ENCODE assay signal across 31 cellular contexts in genomic region chr5:116848974-116849586, GRCh38.
DNase-seq lines count a peak whose midpoint lies in the region; ATAC-seq, FAIRE-seq and TF ChIP-seq lines count a peak whose summit lies in the region.
"Had no signal": no experiment of that assay in that cellular context is flagged by ENCODE, and none has a peak within 500 bp of the region (broad histone marks: within the 10 kb centered on the region; RNA-seq: fewer than 3 reads in every experiment).

No MANE protein-coding gene starts in this region.

- no peaks in the 10 kb centered on the region for H3K79me2 ChIP-seq in HepG2 (ENCODE audit: insufficient read depth, low read length)

- FAIRE-seq in HepG2 (lab: Jason Lieb, UNC) = peak; percentile 81
- FAIRE-seq: TTC549 had no signal

- peak; percentile 88 for ATAC-seq in HepG2
- ATAC-seq in right lobe of liver = no peak
- ATAC-seq: esophagus mucosa; GM23338; left ventricle myocardium superior; naive thymus-derived CD8-positive, alpha-beta T cell; stimulated activated effector memory CD8-positive, alpha-beta T cell treated with anti-CD3 and anti-CD28 coated beads, Interleukin-12 subunit alpha, Interleukin-12 subunit beta, amount 100 ng/mL, for 72 hours had no signal

- CTCF ChIA-PET in HepG2 (lab: Yijun Ruan, JAX; ENCODE audit: low intra/inter-chr PET ratio, low total read pairs) = no interaction called here

- WGBS in HepG2 (ENCODE audit: low lambda C conversion rate) = 59% methylated on average over 3 of the region's 3 CpGs
- 58% methylated on average over 3 of the region's 3 CpGs for WGBS in right lobe of liver (ENCODE audit: insufficient coverage, low coverage, low lambda C conversion rate, missing lambda C conversion rate)

- POLR2A ChIA-PET in HepG2 (lab: Yijun Ruan, JAX) = no interaction called here

- no peak overlapping the region for H3K27ac ChIP-seq in HepG2 (ENCODE audit: extremely low read length, insufficient read depth, low read length)
- no peak overlapping the region for H3K27ac ChIP-seq in right lobe of liver
- H3K27ac ChIP-seq: colonic mucosa, spleen, suprapubic skin had no signal

- H3K4me2 ChIP-seq in HepG2 (ENCODE audit: low read depth, low read length) = no peak overlapping the region; the same call in 1 of the 2 replicates
- H3K4me2 ChIP-seq: GM23338 had no signal

- H3K4me1 ChIP-seq in HepG2 (ENCODE audit: insufficient read depth, low read length) (peaks cover 44% of the 10 kb centered on the region), right lobe of liver (no peaks in the 10 kb centered on the region)
- H3K4me1 ChIP-seq: BE2C, colonic mucosa, suprapubic skin had no signal

- TF ChIP-seq RAD21 in HepG2 (CRISPR knock-in tag; IDR thresholded peaks at IDR 0.05) = no peak

- no peaks in the 10 kb centered on the region for H3K27me3 ChIP-seq in HepG2 (ENCODE audit: control insufficient read depth in 1 of 2, insufficient read depth in 2 of 2, low read length in 2 of 2)
- no peaks in the 10 kb centered on the region for H3K27me3 ChIP-seq in right lobe of liver
- H3K27me3 ChIP-seq: BE2C, spleen, suprapubic skin had no signal

- H2AFZ ChIP-seq in HepG2 (ENCODE audit: low read length) = no peak overlapping the region
- H2AFZ ChIP-seq: GM23338 had no signal

- no peaks in the 10 kb centered on the region for H3K36me3 ChIP-seq in HepG2 (replicated peaks in 1 of 2; ENCODE audit: control insufficient read depth in 1 of 2, insufficient read depth in 2 of 2, low read length in 2 of 2)
- H3K36me3 ChIP-seq in right lobe of liver = no peaks in the 10 kb centered on the region
- H3K36me3 ChIP-seq: BE2C, colonic mucosa, spleen, suprapubic skin had no signal

- intact Hi-C loops in HepG2 (cut with micrococcal nuclease; ENCODE audit: unreplicated experiment) = no loop called here
- intact Hi-C loops in right lobe of liver (cut with DNase I) = no loop called here

- TF ChIP-seq POLR2A in HepG2 (IDR thresholded peaks at IDR 0.05; ENCODE audit: insufficient read depth in 1 of 2, low read depth in 2 of 2, low read length in 2 of 2) (no peak), right lobe of liver (IDR thresholded peaks at IDR 0.05) (no peak), NB4 (IDR thresholded peaks at IDR 0.05; ENCODE audit: extremely low read depth, insufficient read length) (no peak)

- in situ Hi-C loops in HepG2 (cut with HindIII; ENCODE audit: extremely low pct_ligation_motif_present, low pct_unique_long_range_greater_than_20kb) = no loop called here

- no peak overlapping the region for H3K4me3 ChIP-seq in HepG2 (replicated peaks in 1 of 3; ENCODE audit: insufficient read depth in 1 of 3, low read depth in 2 of 3, low read length in 3 of 3)
- no peak overlapping the region for H3K4me3 ChIP-seq in right lobe of liver
- no peak overlapping the region for H3K4me3 ChIP-seq in NB4 (ENCODE audit: low read depth, low read length)
- no peak overlapping the region for H3K4me3 ChIP-seq in choroid plexus epithelial cell (ENCODE audit: low read depth, low read length)
- H3K4me3 ChIP-seq: colonic mucosa, GM23338, spleen, suprapubic skin had no signal

- H3K9ac ChIP-seq in HepG2 (ENCODE audit: insufficient read depth, low read depth, low read length) = no peak overlapping the region

- TF ChIP-seq CTCF in HepG2 (CRISPR knock-in tag; IDR thresholded peaks at IDR 0.05) (no peak), right lobe of liver (IDR thresholded peaks at IDR 0.05) (no peak), NB4 (IDR thresholded peaks at IDR 0.05; ENCODE audit: low read depth, low read length) (no peak), choroid plexus epithelial cell (conservative IDR thresholded peaks at IDR 0.05; ENCODE audit: low read depth, low read length) (no peak)

- TF ChIP-seq EP300 in HepG2 (IDR thresholded peaks at IDR 0.05; ENCODE audit: low read depth in 2 of 2, low read length in 2 of 2) (peak in 1 of 2 experiments; percentile 68; a peak in 1 of 4 replicates), HepG2 (CRISPR knock-in tag; IDR thresholded peaks at IDR 0.05; ENCODE audit: borderline replicate concordance) (no peak)

- DNase-seq in HepG2 (ENCODE audit: low spot score) = peak; percentile 72
- no peak for DNase-seq in right lobe of liver
- peak; percentile 13 for DNase-seq in NB4 (ENCODE audit: low read depth)
- DNase-seq in choroid plexus epithelial cell (ENCODE audit: low read depth) = peak; percentile 17
- no peak for DNase-seq in activated CD4-positive, alpha-beta T cell treated with anti-CD3 and anti-CD28 coated beads for 48 hours
- no peak for DNase-seq in NCI-H1092 (lab: John Stamatoyannopoulos, UW)
- DNase-seq in RKO (ENCODE audit: low spot score) = no peak
- DNase-seq in midbrain (lab: John Stamatoyannopoulos, UW) = no peak
- DNase-seq: activated CD8-positive, alpha-beta memory T cell treated with anti-CD3 and anti-CD28 coated beads for 24 hours; activated gamma-delta T cell treated with Interleukin-2 at 50 U/mL for 16 hours; activated T-cell treated with anti-CD3 and anti-CD28 coated beads, Interleukin-2, amount 50 U/mL, for 1 hour; BE2C; colonic mucosa; DMS79 treated with DMSO at 0.1 percent for 48 hours; effector memory CD4-positive, alpha-beta T cell; foreskin melanocyte; immature natural killer cell; IMR-90; left ventricle myocardium superior; naive thymus-derived CD8-positive, alpha-beta T cell; NCI-H1105 treated with DMSO at 0.1 percent for 48 hours; NCI-H526 treated with DMSO at 0.1 percent for 48 hours; RPMI8226; spleen; stimulated activated CD4-positive, alpha-beta T cell treated with anti-CD3 and anti-CD28 coated beads, Interleukin-2, amount 100 ng/mL, for 48 hours; T-helper 1 cell had no signal

- no peaks in the 10 kb centered on the region for H4K20me1 ChIP-seq in HepG2 (ENCODE audit: insufficient read depth, low read length)

- no TSS peak for BruUV-seq in HepG2 (replicated peaks; lab: Mats Ljungman, UMichigan)

- H3K9me3 ChIP-seq in HepG2 (ENCODE audit: low read length) (no peaks in the 10 kb centered on the region), right lobe of liver (no peaks in the 10 kb centered on the region)
- H3K9me3 ChIP-seq: BE2C, colonic mucosa, spleen, suprapubic skin had no signal

TF ChIP-seq in HepG2, 621 proteins besides CTCF, POLR2A, EP300 and RAD21 (continues in another document):
- peak; percentile 41; the same call in 1 of the 2 replicates for TF ChIP-seq FOXK1 (CRISPR knock-in tag; IDR thresholded peaks at IDR 0.05; ENCODE audit: borderline replicate concordance, low read depth)
- no peak for TF ChIP-seq SAFB2 (CRISPR knock-in tag; IDR thresholded peaks at IDR 0.05; ENCODE audit: borderline replicate concordance, low read depth)
- no peak for TF ChIP-seq GTF2F1 (IDR thresholded peaks at IDR 0.05; ENCODE audit: low read length)
- TF ChIP-seq PAXIP1 (CRISPR knock-in tag; conservative IDR thresholded peaks at IDR 0.05) = peak; percentile 41; the same call in 1 of the 2 replicates
- TF ChIP-seq ATF2 (CRISPR knock-in tag; IDR thresholded peaks at IDR 0.05) = peak; percentile 22; the same call in 1 of the 2 replicates
- no peak for TF ChIP-seq ZNF724P (CRISPR knock-in tag; IDR thresholded peaks at IDR 0.05; ENCODE audit: borderline replicate concordance)
- TF ChIP-seq ZGPAT (CRISPR knock-in tag; IDR thresholded peaks at IDR 0.05) = 0 out of 2 replicates have a peak, but pooled peaks have one; percentile 22
- 0 out of 2 replicates have a peak, but pooled peaks have one; percentile 23 for TF ChIP-seq PPARG (CRISPR knock-in tag; conservative IDR thresholded peaks at IDR 0.05)
- TF ChIP-seq ZNF12 (CRISPR knock-in tag; IDR thresholded peaks at IDR 0.05) = 0 out of 2 replicates have a peak, but pooled peaks have one; percentile 16

Comparison
In these comparisons a context has a peak if more than half of its experiments do, and no peak if none do; other contexts are left out.
1. DNase-seq: peak in HepG2 (single experiment), NB4 (single experiment) and choroid plexus epithelial cell (single experiment); none in right lobe of liver (0 of 3), activated CD4-positive, alpha-beta T cell treated with anti-CD3 and anti-CD28 coated beads for 48 hours (single experiment), NCI-H1092 (single experiment), RKO (single experiment) and midbrain (single experiment).